In the genomic region with DNA sequence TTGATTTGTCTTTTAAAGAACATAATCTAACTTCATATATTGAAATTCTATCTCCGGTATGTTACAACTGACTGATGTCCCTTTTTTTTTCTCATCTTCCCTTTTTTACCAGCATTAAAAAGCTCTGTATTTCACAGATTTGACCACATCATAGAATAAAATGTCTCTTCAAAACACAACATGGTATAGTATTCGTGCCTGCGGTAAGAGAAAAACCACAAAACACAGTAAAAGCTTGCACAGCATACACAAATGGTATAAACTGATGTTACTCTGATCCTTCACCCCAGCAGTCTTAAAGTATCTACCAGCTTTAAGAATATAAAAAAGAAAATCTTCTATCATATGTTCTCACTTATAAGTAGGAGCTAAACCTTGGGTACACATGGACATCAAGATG, we compare ENCODE assay signal across 16 cellular contexts.
DNase-seq lines count a peak whose midpoint lies in the region; ATAC-seq and TF ChIP-seq lines count a peak whose summit lies in the region.
"Had no signal": no experiment of that assay in that cellular context is flagged by ENCODE, and none has a peak within 500 bp of the region (broad histone marks: within the 10 kb centered on the region; RNA-seq: fewer than 3 reads in every experiment).

No MANE protein-coding gene starts in this region.

- H3K36me3 Mint-ChIP-seq in activated CD8-positive, alpha-beta memory T cell treated with anti-CD3 and anti-CD28 coated beads, Interleukin-2, amount 10 ng/mL, durations not matched to agents 7 days and 5 days: peaks cover 43% of the 10 kb centered on the region
- peaks cover 32% of the 10 kb centered on the region for H3K36me3 Mint-ChIP-seq in activated naive CD8-positive, alpha-beta T cell
- peaks cover 30% of the 10 kb centered on the region for H3K36me3 Mint-ChIP-seq in natural killer cell

- no peak for TF ChIP-seq CTCF in natural killer cell (IDR thresholded peaks at IDR 0.05)

- CTCF ChIA-PET in activated CD8-positive, alpha-beta memory T cell treated with anti-CD3 and anti-CD28 coated beads, Interleukin-2, amount 10 ng/mL, durations not matched to agents 7 days and 5 days (lab: Charles Lee): interaction anchor here (1.0 kb wide), 1 partner anchor 144 kb away, joined by 3 read pairs; no protein-coding TSS in a partner anchor

- no peaks in the 10 kb centered on the region for H3K9me3 Mint-ChIP-seq in activated CD8-positive, alpha-beta memory T cell treated with anti-CD3 and anti-CD28 coated beads, Interleukin-2, amount 10 ng/mL, durations not matched to agents 7 days and 5 days (ENCODE audit: low read depth)
- no peaks in the 10 kb centered on the region for H3K9me3 Mint-ChIP-seq in activated naive CD8-positive, alpha-beta T cell (ENCODE audit: low read depth)
- no peaks in the 10 kb centered on the region for H3K9me3 Mint-ChIP-seq in natural killer cell

- H3K27me3 Mint-ChIP-seq in activated CD8-positive, alpha-beta memory T cell treated with anti-CD3 and anti-CD28 coated beads, Interleukin-2, amount 10 ng/mL, durations not matched to agents 7 days and 5 days: no peaks in the 10 kb centered on the region
- no peaks in the 10 kb centered on the region for H3K27me3 Mint-ChIP-seq in activated naive CD8-positive, alpha-beta T cell
- H3K27me3 Mint-ChIP-seq in natural killer cell (ENCODE audit: low read depth in 2 of 2): peaks cover 0 to 2% of the 10 kb centered on the region in 2 donors

- intact Hi-C loops in natural killer cell (cut with micrococcal nuclease): no loop called here

- peak overlapping the region; percentile 50 for H3K27ac Mint-ChIP-seq in activated CD8-positive, alpha-beta memory T cell treated with anti-CD3 and anti-CD28 coated beads, Interleukin-2, amount 10 ng/mL, durations not matched to agents 7 days and 5 days
- peak overlapping the region; percentile 59 for H3K27ac Mint-ChIP-seq in activated naive CD8-positive, alpha-beta T cell
- H3K27ac Mint-ChIP-seq in natural killer cell: peak overlapping the region; percentile 48 to 52

- no peak overlapping the region for H3K4me3 ChIP-seq in Jurkat, Clone E6-1 (ENCODE audit: low read length)
- H3K4me3 ChIP-seq: PC-9, prostate gland had no signal

- no peak overlapping the region for H3K4me3 Mint-ChIP-seq in activated CD8-positive, alpha-beta memory T cell treated with anti-CD3 and anti-CD28 coated beads, Interleukin-2, amount 10 ng/mL, durations not matched to agents 7 days and 5 days
- peak overlapping the region; percentile 73 for H3K4me3 Mint-ChIP-seq in activated naive CD8-positive, alpha-beta T cell
- H3K4me3 Mint-ChIP-seq in natural killer cell: peak overlapping the region; percentile 41

- peaks cover 30% of the 10 kb centered on the region for H3K4me1 Mint-ChIP-seq in activated CD8-positive, alpha-beta memory T cell treated with anti-CD3 and anti-CD28 coated beads, Interleukin-2, amount 10 ng/mL, durations not matched to agents 7 days and 5 days
- H3K4me1 Mint-ChIP-seq in activated naive CD8-positive, alpha-beta T cell (ENCODE audit: low read depth): peaks cover 41% of the 10 kb centered on the region
- peaks cover 28 to 30% of the 10 kb centered on the region in 2 donors for H3K4me1 Mint-ChIP-seq in natural killer cell

- peak; percentile 47 for ATAC-seq in activated CD8-positive, alpha-beta memory T cell treated with anti-CD3 and anti-CD28 coated beads, Interleukin-2, amount 10 ng/mL, durations not matched to agents 7 days and 5 days
- ATAC-seq in natural killer cell (peak; percentile 37 to 59 (median 54)), HG03095 (IDR thresholded peaks at IDR 0.05; ENCODE audit: unreplicated experiment) (no peak), GM21619 (IDR thresholded peaks at IDR 0.05; ENCODE audit: unreplicated experiment) (no peak)
- ATAC-seq: HCT116 had no signal

- DNase-seq in activated CD8-positive, alpha-beta memory T cell treated with anti-CD3 and anti-CD28 coated beads, Interleukin-2, amount 10 ng/mL, durations not matched to agents 7 days and 5 days: no peak
- no peak for DNase-seq in activated CD8-positive, alpha-beta memory T cell treated with anti-CD3 and anti-CD28 coated beads, Interleukin-2, amount 50 U/mL, for 4 hours
- DNase-seq in Jurkat, Clone E6-1 (ENCODE audit: low read depth, low spot score): peak; percentile 95
- no peak for DNase-seq in natural killer cell
- DNase-seq in stimulated activated CD4-positive, alpha-beta T cell treated with anti-CD3 and anti-CD28 coated beads, Interleukin-4, amount 100 ng/mL, for 24 hours: no peak
- DNase-seq: IMR-90, mesendoderm, NCI-H146, NCI-H2171 treated with DMSO at 0.1 percent for 48 hours, NCI-H774, PC-9 had no signal

Comparison
In these comparisons a context has a peak if more than half of its experiments do, and no peak if none do; other contexts are left out.
1. ATAC-seq: peak in activated CD8-positive, alpha-beta memory T cell treated with anti-CD3 and anti-CD28 coated beads, Interleukin-2, amount 10 ng/mL, durations not matched to agents 7 days and 5 days (single experiment) and natural killer cell (3 of 3); none in HG03095 (single experiment) and GM21619 (single experiment).
2. Peak in every context shown above with its lines, with median percentiles within 50 percentile points of each other: H3K27ac Mint-ChIP-seq.